ENCODE assay signal across 1 cellular context in genomic region chr7:11833431-11833830, GRCh38.
TF ChIP-seq lines count a peak whose summit lies in the region.

No MANE protein-coding gene starts in this region.

TF ChIP-seq in SK-N-SH, 30 proteins besides CTCF, POLR2A, EP300 and RAD21:
- TF ChIP-seq TAF1 (IDR thresholded peaks at IDR 0.05; ENCODE audit: borderline replicate concordance, low read depth, low read length) (no peak), RCOR1 (IDR thresholded peaks at IDR 0.05; ENCODE audit: low read length) (no peak), ELF1 (IDR thresholded peaks at IDR 0.05) (no peak), TEAD4 (IDR thresholded peaks at IDR 0.05; ENCODE audit: borderline replicate concordance, insufficient read depth) (no peak), FOXM1 (IDR thresholded peaks at IDR 0.05; ENCODE audit: low read depth) (no peak), GATA2 (CRISPR knock-in tag; IDR thresholded peaks at IDR 0.05) (peak; percentile 75), FOXJ3 (CRISPR knock-in tag; IDR thresholded peaks at IDR 0.05) (peak; percentile 6; the same call in 1 of the 2 replicates), MEF2A (IDR thresholded peaks at IDR 0.05; ENCODE audit: borderline replicate concordance, low read depth) (no peak), MXI1 (IDR thresholded peaks at IDR 0.05; ENCODE audit: low read depth, low read length) (no peak), JUND (IDR thresholded peaks at IDR 0.05) (no peak), EZH2phosphoT487 (IDR thresholded peaks at IDR 0.05; ENCODE audit: borderline replicate concordance, low read depth) (no peak)
- TF ChIP-seq, protein P1, sequence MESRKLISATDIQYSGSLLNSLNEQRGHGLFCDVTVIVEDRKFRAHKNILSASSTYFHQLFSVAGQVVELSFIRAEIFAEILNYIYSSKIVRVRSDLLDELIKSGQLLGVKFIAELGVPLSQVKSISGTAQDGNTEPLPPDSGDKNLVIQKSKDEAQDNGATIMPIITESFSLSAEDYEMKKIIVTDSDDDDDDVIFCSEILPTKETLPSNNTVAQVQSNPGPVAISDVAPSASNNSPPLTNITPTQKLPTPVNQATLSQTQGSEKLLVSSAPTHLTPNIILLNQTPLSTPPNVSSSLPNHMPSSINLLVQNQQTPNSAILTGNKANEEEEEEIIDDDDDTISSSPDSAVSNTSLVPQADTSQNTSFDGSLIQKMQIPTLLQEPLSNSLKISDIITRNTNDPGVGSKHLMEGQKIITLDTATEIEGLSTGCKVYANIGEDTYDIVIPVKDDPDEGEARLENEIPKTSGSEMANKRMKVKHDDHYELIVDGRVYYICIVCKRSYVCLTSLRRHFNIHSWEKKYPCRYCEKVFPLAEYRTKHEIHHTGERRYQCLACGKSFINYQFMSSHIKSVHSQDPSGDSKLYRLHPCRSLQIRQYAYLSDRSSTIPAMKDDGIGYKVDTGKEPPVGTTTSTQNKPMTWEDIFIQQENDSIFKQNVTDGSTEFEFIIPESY (IDR thresholded peaks at IDR 0.05; ENCODE audit: borderline replicate concordance, low read depth) = no peak
- TF ChIP-seq, protein P2, sequence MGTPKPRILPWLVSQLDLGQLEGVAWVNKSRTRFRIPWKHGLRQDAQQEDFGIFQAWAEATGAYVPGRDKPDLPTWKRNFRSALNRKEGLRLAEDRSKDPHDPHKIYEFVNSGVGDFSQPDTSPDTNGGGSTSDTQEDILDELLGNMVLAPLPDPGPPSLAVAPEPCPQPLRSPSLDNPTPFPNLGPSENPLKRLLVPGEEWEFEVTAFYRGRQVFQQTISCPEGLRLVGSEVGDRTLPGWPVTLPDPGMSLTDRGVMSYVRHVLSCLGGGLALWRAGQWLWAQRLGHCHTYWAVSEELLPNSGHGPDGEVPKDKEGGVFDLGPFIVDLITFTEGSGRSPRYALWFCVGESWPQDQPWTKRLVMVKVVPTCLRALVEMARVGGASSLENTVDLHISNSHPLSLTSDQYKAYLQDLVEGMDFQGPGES (IDR thresholded peaks at IDR 0.05; ENCODE audit: low read depth, low read length) = no peak
- TF ChIP-seq, protein P3, sequence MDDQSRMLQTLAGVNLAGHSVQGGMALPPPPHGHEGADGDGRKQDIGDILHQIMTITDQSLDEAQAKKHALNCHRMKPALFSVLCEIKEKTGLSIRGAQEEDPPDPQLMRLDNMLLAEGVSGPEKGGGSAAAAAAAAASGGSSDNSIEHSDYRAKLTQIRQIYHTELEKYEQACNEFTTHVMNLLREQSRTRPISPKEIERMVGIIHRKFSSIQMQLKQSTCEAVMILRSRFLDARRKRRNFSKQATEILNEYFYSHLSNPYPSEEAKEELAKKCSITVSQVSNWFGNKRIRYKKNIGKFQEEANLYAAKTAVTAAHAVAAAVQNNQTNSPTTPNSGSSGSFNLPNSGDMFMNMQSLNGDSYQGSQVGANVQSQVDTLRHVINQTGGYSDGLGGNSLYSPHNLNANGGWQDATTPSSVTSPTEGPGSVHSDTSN (IDR thresholded peaks at IDR 0.05) = no peak
- TF ChIP-seq, protein P4, sequence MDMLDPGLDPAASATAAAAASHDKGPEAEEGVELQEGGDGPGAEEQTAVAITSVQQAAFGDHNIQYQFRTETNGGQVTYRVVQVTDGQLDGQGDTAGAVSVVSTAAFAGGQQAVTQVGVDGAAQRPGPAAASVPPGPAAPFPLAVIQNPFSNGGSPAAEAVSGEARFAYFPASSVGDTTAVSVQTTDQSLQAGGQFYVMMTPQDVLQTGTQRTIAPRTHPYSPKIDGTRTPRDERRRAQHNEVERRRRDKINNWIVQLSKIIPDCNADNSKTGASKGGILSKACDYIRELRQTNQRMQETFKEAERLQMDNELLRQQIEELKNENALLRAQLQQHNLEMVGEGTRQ (IDR thresholded peaks at IDR 0.05; ENCODE audit: borderline replicate concordance, low read depth, low read length) = no peak
- TF ChIP-seq, protein P5, sequence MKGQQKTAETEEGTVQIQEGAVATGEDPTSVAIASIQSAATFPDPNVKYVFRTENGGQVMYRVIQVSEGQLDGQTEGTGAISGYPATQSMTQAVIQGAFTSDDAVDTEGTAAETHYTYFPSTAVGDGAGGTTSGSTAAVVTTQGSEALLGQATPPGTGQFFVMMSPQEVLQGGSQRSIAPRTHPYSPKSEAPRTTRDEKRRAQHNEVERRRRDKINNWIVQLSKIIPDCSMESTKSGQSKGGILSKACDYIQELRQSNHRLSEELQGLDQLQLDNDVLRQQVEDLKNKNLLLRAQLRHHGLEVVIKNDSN (IDR thresholded peaks at IDR 0.05; ENCODE audit: borderline replicate concordance, low read depth) = no peak
